2 cellular contexts compared by ENCODE assay signal in the genomic region with DNA sequence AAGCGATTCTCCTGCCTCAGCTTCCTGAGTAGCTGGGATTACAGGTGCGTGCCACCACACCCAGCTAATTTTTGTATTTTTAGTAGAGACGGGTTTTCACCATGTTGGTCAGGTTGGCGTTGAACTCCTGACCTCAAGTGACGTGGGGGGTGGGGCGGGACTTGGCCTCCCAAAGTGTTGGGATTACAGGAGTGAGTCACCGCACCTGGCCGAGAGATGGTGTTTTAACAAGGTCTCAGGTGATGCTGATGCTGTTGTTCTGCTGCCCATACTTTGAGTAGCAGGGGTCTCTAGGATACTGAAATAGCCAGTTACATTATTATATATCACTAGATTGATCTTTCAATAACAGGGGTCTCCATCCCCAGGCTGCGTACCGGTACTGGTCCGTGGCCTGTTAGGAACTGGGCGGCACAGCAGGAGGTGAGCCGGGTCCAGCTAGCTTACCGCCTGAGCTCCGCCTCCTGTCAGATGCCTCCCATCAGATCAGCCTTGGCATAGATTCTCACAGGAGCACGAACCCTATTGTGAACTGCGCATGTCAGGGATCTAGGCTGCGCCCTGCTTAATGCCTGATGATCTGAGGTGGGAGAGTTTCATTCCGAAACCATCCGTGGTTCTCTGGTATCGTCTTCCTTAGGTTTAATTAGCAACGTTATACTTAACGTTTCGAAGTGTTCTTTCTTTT.
TF ChIP-seq lines count a peak whose summit lies in the region.

No MANE protein-coding gene starts in this region.

TF ChIP-seq in WTC11, 78 proteins besides CTCF, POLR2A, EP300 and RAD21 (continued from another document):
- TF ChIP-seq, protein P1, sequence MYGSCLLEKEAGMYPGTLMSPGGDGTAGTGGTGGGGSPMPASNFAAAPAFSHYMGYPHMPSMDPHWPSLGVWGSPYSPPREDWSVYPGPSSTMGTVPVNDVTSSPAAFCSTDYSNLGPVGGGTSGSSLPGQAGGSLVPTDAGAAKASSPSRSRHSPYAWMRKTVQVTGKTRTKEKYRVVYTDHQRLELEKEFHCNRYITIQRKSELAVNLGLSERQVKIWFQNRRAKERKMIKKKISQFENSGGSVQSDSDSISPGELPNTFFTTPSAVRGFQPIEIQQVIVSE (CRISPR knock-in tag; IDR thresholded peaks at IDR 0.05; ENCODE audit: borderline replicate concordance) = no peak
- TF ChIP-seq ELF4 (CRISPR knock-in tag; IDR thresholded peaks at IDR 0.05; ENCODE audit: low read depth) (no peak), NR1H2 (CRISPR knock-in tag; IDR thresholded peaks at IDR 0.05) (no peak), RORB (CRISPR knock-in tag; IDR thresholded peaks at IDR 0.05) (no peak)
- TF ChIP-seq, protein P2, sequence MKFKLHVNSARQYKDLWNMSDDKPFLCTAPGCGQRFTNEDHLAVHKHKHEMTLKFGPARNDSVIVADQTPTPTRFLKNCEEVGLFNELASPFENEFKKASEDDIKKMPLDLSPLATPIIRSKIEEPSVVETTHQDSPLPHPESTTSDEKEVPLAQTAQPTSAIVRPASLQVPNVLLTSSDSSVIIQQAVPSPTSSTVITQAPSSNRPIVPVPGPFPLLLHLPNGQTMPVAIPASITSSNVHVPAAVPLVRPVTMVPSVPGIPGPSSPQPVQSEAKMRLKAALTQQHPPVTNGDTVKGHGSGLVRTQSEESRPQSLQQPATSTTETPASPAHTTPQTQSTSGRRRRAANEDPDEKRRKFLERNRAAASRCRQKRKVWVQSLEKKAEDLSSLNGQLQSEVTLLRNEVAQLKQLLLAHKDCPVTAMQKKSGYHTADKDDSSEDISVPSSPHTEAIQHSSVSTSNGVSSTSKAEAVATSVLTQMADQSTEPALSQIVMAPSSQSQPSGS (CRISPR knock-in tag; IDR thresholded peaks at IDR 0.05; ENCODE audit: borderline replicate concordance, low read depth) = no peak
- TF ChIP-seq, protein P3, sequence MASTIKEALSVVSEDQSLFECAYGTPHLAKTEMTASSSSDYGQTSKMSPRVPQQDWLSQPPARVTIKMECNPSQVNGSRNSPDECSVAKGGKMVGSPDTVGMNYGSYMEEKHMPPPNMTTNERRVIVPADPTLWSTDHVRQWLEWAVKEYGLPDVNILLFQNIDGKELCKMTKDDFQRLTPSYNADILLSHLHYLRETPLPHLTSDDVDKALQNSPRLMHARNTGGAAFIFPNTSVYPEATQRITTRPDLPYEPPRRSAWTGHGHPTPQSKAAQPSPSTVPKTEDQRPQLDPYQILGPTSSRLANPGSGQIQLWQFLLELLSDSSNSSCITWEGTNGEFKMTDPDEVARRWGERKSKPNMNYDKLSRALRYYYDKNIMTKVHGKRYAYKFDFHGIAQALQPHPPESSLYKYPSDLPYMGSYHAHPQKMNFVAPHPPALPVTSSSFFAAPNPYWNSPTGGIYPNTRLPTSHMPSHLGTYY (CRISPR knock-in tag; IDR thresholded peaks at IDR 0.05) = no peak
TF ChIP-seq in WTC11: peak in this region for 0.

TF ChIP-seq in HepG2, 621 proteins besides CTCF, POLR2A, EP300 and RAD21 (continued from another document):
- TF ChIP-seq REPIN1 (CRISPR knock-in tag; IDR thresholded peaks at IDR 0.05; ENCODE audit: borderline replicate concordance, low read depth) (no peak), ZNF589 (CRISPR knock-in tag; conservative IDR thresholded peaks at IDR 0.05) (no peak), ZFP37 (CRISPR knock-in tag; IDR thresholded peaks at IDR 0.05; ENCODE audit: borderline replicate concordance) (no peak), ZBTB1 (CRISPR knock-in tag; IDR thresholded peaks at IDR 0.05; ENCODE audit: borderline replicate concordance) (no peak), REL (CRISPR knock-in tag; conservative IDR thresholded peaks at IDR 0.05) (no peak), ZNF598 (CRISPR knock-in tag; IDR thresholded peaks at IDR 0.05; ENCODE audit: borderline replicate concordance) (no peak), SP5 (CRISPR knock-in tag; IDR thresholded peaks at IDR 0.05; ENCODE audit: borderline replicate concordance, low read depth) (no peak), ZSCAN25 (CRISPR knock-in tag; IDR thresholded peaks at IDR 0.05) (no peak), RBAK (CRISPR knock-in tag; IDR thresholded peaks at IDR 0.05) (no peak)
- TF ChIP-seq, protein P4, sequence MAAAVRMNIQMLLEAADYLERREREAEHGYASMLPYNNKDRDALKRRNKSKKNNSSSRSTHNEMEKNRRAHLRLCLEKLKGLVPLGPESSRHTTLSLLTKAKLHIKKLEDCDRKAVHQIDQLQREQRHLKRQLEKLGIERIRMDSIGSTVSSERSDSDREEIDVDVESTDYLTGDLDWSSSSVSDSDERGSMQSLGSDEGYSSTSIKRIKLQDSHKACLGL (CRISPR knock-in tag; IDR thresholded peaks at IDR 0.05) = no peak
